11 cellular contexts compared by ENCODE assay signal in genomic region chr14:28831126-28831525, GRCh38.
DNase-seq lines count a peak whose midpoint lies in the region; ATAC-seq and TF ChIP-seq lines count a peak whose summit lies in the region.
"Had no signal": no experiment of that assay in that cellular context is flagged by ENCODE, and none has a peak within 500 bp of the region (broad histone marks: within the 10 kb centered on the region; RNA-seq: fewer than 3 reads in every experiment).

No MANE protein-coding gene starts in this region.

- H3K4me1 ChIP-seq in right atrium auricular region, result no peaks in the 10 kb centered on the region
- H3K4me1 ChIP-seq: spleen had no signal

- no peak overlapping the region for H3K27ac ChIP-seq in right atrium auricular region
- H3K27ac ChIP-seq: spleen had no signal

- no peak for TF ChIP-seq CTCF in right atrium auricular region (IDR thresholded peaks at IDR 0.05)

- DNase-seq in inferior parietal cortex (ENCODE audit: extremely low spot score) (peak; percentile 39), HK-2 (ENCODE audit: unreplicated experiment) (no peak), right atrium auricular region (ENCODE audit: low spot score) (no peak), foreskin melanocyte (no peak), HuH-7.5 (ENCODE audit: low spot score) (no peak)
- DNase-seq: Calu3, NCI-H2029 treated with DMSO at 0.1 percent for 48 hours, spleen had no signal

- no peaks in the 10 kb centered on the region for H3K9me3 ChIP-seq in right atrium auricular region

- no peaks in the 10 kb centered on the region for H3K36me3 ChIP-seq in right atrium auricular region
- H3K36me3 ChIP-seq: spleen had no signal

- ATAC-seq in GM18870 (IDR thresholded peaks at IDR 0.05; ENCODE audit: unreplicated experiment), result peak; percentile 95
- peak; percentile 98 for ATAC-seq in GM21619 (IDR thresholded peaks at IDR 0.05; ENCODE audit: unreplicated experiment)
- ATAC-seq in HG03175 (IDR thresholded peaks at IDR 0.05; ENCODE audit: unreplicated experiment), result peak; percentile 95

- H3K27me3 ChIP-seq in right atrium auricular region, result no peaks in the 10 kb centered on the region
- H3K27me3 ChIP-seq: spleen had no signal

- H3K4me3 ChIP-seq in right atrium auricular region, result no peak overlapping the region
- H3K4me3 ChIP-seq: spleen had no signal
